ENCODE assay signal across 22 cellular contexts in the genomic region with DNA sequence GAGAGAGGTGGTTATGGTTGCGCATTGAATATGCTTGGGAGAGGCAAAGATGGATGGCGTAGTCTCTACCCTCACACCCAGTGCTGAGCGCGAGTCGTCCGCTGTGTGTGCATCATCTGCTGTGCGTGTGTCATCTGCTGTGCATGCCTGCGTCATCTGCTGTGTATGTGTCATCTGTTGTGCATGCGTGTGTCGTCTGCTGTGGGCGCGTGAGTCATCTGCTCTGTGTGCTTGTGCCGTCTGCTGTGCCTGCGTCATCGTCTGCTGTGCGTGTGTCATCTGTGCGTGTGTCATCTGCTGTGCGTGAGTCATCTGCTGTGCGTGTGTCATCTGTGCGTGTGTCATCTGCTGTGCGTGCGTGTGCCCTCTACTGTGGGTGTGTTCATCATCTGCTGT.
DNase-seq lines count a peak whose midpoint lies in the region; ATAC-seq, FAIRE-seq and TF ChIP-seq lines count a peak whose summit lies in the region.
"Had no signal": no experiment of that assay in that cellular context is flagged by ENCODE, and none has a peak within 500 bp of the region (broad histone marks: within the 10 kb centered on the region; RNA-seq: fewer than 3 reads in every experiment).

No MANE protein-coding gene starts in this region.

- H3K9me3 Mint-ChIP-seq in activated naive CD8-positive, alpha-beta T cell treated with anti-CD3 and anti-CD28 coated beads, Interleukin-2, amount 50 U/mL, for 24 hours, result no peaks in the 10 kb centered on the region
- no peaks in the 10 kb centered on the region for H3K9me3 Mint-ChIP-seq in activated naive CD8-positive, alpha-beta T cell treated with anti-CD3 and anti-CD28 coated beads for 36 hours
- H3K9me3 Mint-ChIP-seq in type B pancreatic cell, result no peaks in the 10 kb centered on the region
- H3K9me3 Mint-ChIP-seq: activated T-helper 1 cell treated with anti-CD3 and anti-CD28 coated beads, Interleukin-12 subunit alpha, Interleukin-12 subunit beta, Interleukin-2, Interleukin-4 antibody, amounts not matched to agents 30 ng/mL and 10 ng/mL and 1 ng/mL, durations not matched to agents 14 hours and 24 hours and 36 hours; stimulated activated naive CD8-positive, alpha-beta T cell treated with anti-CD3 and anti-CD28 coated beads, Interleukin-15, Interleukin-2, amounts not matched to agents 100 ng/mL and 50 ng/mL, for 24 hours; T-cell had no signal

- peaks cover 30% of the 10 kb centered on the region for H3K27me3 Mint-ChIP-seq in activated naive CD8-positive, alpha-beta T cell treated with anti-CD3 and anti-CD28 coated beads, Interleukin-2, amount 50 U/mL, for 24 hours
- H3K27me3 Mint-ChIP-seq in activated naive CD8-positive, alpha-beta T cell treated with anti-CD3 and anti-CD28 coated beads for 36 hours, result peaks cover 44% of the 10 kb centered on the region
- H3K27me3 Mint-ChIP-seq in type B pancreatic cell, result peaks cover 64% of the 10 kb centered on the region

- FAIRE-seq in urothelium cell line (lab: Jason Lieb, UNC), result peak; percentile 35
- FAIRE-seq: TTC549 had no signal

- peaks cover 6% of the 10 kb centered on the region for H3K4me1 ChIP-seq in RWPE2 (ENCODE audit: insufficient read depth, poor library complexity, severe bottlenecking)
- H3K4me1 ChIP-seq in BE2C, result no peaks in the 10 kb centered on the region
- H3K4me1 ChIP-seq: thyroid gland had no signal

- H3K36me3 Mint-ChIP-seq in activated naive CD8-positive, alpha-beta T cell treated with anti-CD3 and anti-CD28 coated beads, Interleukin-2, amount 50 U/mL, for 24 hours (ENCODE audit: low read depth), result no peaks in the 10 kb centered on the region
- no peaks in the 10 kb centered on the region for H3K36me3 Mint-ChIP-seq in activated naive CD8-positive, alpha-beta T cell treated with anti-CD3 and anti-CD28 coated beads for 36 hours
- H3K36me3 Mint-ChIP-seq in type B pancreatic cell, result no peaks in the 10 kb centered on the region
- H3K36me3 Mint-ChIP-seq: activated CD8-positive, alpha-beta memory T cell treated with anti-CD3 and anti-CD28 coated beads, Interleukin-2, amount 10 ng/mL, durations not matched to agents 7 days and 5 days; activated naive CD8-positive, alpha-beta T cell; naive B cell; T-cell had no signal

- H3K27ac ChIP-seq in RWPE2 (ENCODE audit: poor library complexity, severe bottlenecking), result peak overlapping the region; percentile 58
- H3K27ac ChIP-seq: KMS-11, thyroid gland had no signal

- DNase-seq in activated naive CD8-positive, alpha-beta T cell treated with anti-CD3 and anti-CD28 coated beads, Interleukin-2, amount 50 U/mL, for 24 hours, result no peak
- DNase-seq in activated naive CD8-positive, alpha-beta T cell treated with anti-CD3 and anti-CD28 coated beads for 36 hours, result no peak
- peak; percentile 90 for DNase-seq in RWPE2 (ENCODE audit: low spot score)
- DNase-seq in urothelium cell line (ENCODE audit: low spot score), result peak; percentile 41
- no peak for DNase-seq in type B pancreatic cell (ENCODE audit: extremely low spot score, unreplicated experiment)
- no peak for DNase-seq in BE2C
- DNase-seq: activated CD8-positive, alpha-beta memory T cell treated with anti-CD3 and anti-CD28 coated beads, Interleukin-2, amount 10 ng/mL, durations not matched to agents 7 days and 5 days; left cardiac atrium; mesenchymal stem cell; naive B cell; NCI-H187; retina; stimulated activated CD4-positive, alpha-beta T cell treated with anti-CD3 and anti-CD28 coated beads, Interleukin-4, amount 100 ng/mL, for 1 hour; T-cell; thyroid gland had no signal

- no peaks in the 10 kb centered on the region for H3K4me1 Mint-ChIP-seq in activated naive CD8-positive, alpha-beta T cell treated with anti-CD3 and anti-CD28 coated beads, Interleukin-2, amount 50 U/mL, for 24 hours
- no peaks in the 10 kb centered on the region for H3K4me1 Mint-ChIP-seq in activated naive CD8-positive, alpha-beta T cell treated with anti-CD3 and anti-CD28 coated beads for 36 hours
- H3K4me1 Mint-ChIP-seq in type B pancreatic cell (ENCODE audit: unreplicated experiment), result peaks cover 9% of the 10 kb centered on the region
- H3K4me1 Mint-ChIP-seq: activated CD8-positive, alpha-beta memory T cell treated with anti-CD3 and anti-CD28 coated beads, Interleukin-2, amount 10 ng/mL, durations not matched to agents 7 days and 5 days; T-cell had no signal

- H3K27ac Mint-ChIP-seq in activated naive CD8-positive, alpha-beta T cell treated with anti-CD3 and anti-CD28 coated beads, Interleukin-2, amount 50 U/mL, for 24 hours, result no peak overlapping the region
- H3K27ac Mint-ChIP-seq in activated naive CD8-positive, alpha-beta T cell treated with anti-CD3 and anti-CD28 coated beads for 36 hours, result no peak overlapping the region
- no peak overlapping the region for H3K27ac Mint-ChIP-seq in type B pancreatic cell
- H3K27ac Mint-ChIP-seq: activated CD8-positive, alpha-beta memory T cell treated with anti-CD3 and anti-CD28 coated beads, Interleukin-2, amount 10 ng/mL, durations not matched to agents 7 days and 5 days; activated naive CD8-positive, alpha-beta T cell; activated T-helper 1 cell treated with anti-CD3 and anti-CD28 coated beads, Interleukin-12 subunit alpha, Interleukin-12 subunit beta, Interleukin-2, Interleukin-4 antibody, amounts not matched to agents 30 ng/mL and 10 ng/mL and 1 ng/mL, durations not matched to agents 14 hours and 24 hours and 36 hours; naive B cell; stimulated activated naive CD8-positive, alpha-beta T cell treated with anti-CD3 and anti-CD28 coated beads, Interleukin-15, Interleukin-2, amounts not matched to agents 100 ng/mL and 50 ng/mL, for 24 hours; T-cell had no signal

- H3K27me3 ChIP-seq in RWPE2 (ENCODE audit: insufficient read depth, poor library complexity, severe bottlenecking) (no peaks in the 10 kb centered on the region), BE2C (peaks cover 58% of the 10 kb centered on the region)
- H3K27me3 ChIP-seq: thyroid gland had no signal

- H3K4me3 Mint-ChIP-seq in activated naive CD8-positive, alpha-beta T cell treated with anti-CD3 and anti-CD28 coated beads, Interleukin-2, amount 50 U/mL, for 24 hours, result no peak overlapping the region
- H3K4me3 Mint-ChIP-seq in activated naive CD8-positive, alpha-beta T cell treated with anti-CD3 and anti-CD28 coated beads for 36 hours, result no peak overlapping the region
- no peak overlapping the region for H3K4me3 Mint-ChIP-seq in type B pancreatic cell
- H3K4me3 Mint-ChIP-seq: activated CD8-positive, alpha-beta memory T cell treated with anti-CD3 and anti-CD28 coated beads, Interleukin-2, amount 10 ng/mL, durations not matched to agents 7 days and 5 days; activated naive CD8-positive, alpha-beta T cell; activated T-helper 1 cell treated with anti-CD3 and anti-CD28 coated beads, Interleukin-12 subunit alpha, Interleukin-12 subunit beta, Interleukin-2, Interleukin-4 antibody, amounts not matched to agents 30 ng/mL and 10 ng/mL and 1 ng/mL, durations not matched to agents 14 hours and 24 hours and 36 hours; stimulated activated naive CD8-positive, alpha-beta T cell treated with anti-CD3 and anti-CD28 coated beads, Interleukin-15, Interleukin-2, amounts not matched to agents 100 ng/mL and 50 ng/mL, for 24 hours; T-cell had no signal

- no peaks in the 10 kb centered on the region for H3K36me3 ChIP-seq in RWPE2 (ENCODE audit: low read depth)
- H3K36me3 ChIP-seq in BE2C, result no peaks in the 10 kb centered on the region
- H3K36me3 ChIP-seq: thyroid gland had no signal

- no peak for TF ChIP-seq CTCF in RWPE2 (IDR thresholded peaks at IDR 0.05; ENCODE audit: poor library complexity, severe bottlenecking)
- no peak for TF ChIP-seq CTCF in type B pancreatic cell (conservative IDR thresholded peaks at IDR 0.05)
- no peak for TF ChIP-seq CTCF in BE2C (IDR thresholded peaks at IDR 0.05; ENCODE audit: low read depth, low read length)

- H3K4me3 ChIP-seq in RWPE2 (ENCODE audit: severe bottlenecking) (no peak overlapping the region), BE2C (ENCODE audit: low read depth, low read length) (no peak overlapping the region)
- H3K4me3 ChIP-seq: thyroid gland had no signal

- ATAC-seq in activated naive CD8-positive, alpha-beta T cell treated with anti-CD3 and anti-CD28 coated beads, Interleukin-2, amount 50 U/mL, for 24 hours, result peak; percentile 61
- ATAC-seq in RWPE2 (ENCODE audit: low read depth) (peak; percentile 59), esophagus mucosa (peak; percentile 70), GM19467 (IDR thresholded peaks at IDR 0.05; ENCODE audit: unreplicated experiment) (no peak)
- ATAC-seq: activated CD8-positive, alpha-beta memory T cell treated with anti-CD3 and anti-CD28 coated beads, Interleukin-2, amount 10 ng/mL, durations not matched to agents 7 days and 5 days; left cardiac atrium had no signal

- H3K9me3 ChIP-seq in RWPE2 (ENCODE audit: severe bottlenecking) (no peaks in the 10 kb centered on the region), BE2C (no peaks in the 10 kb centered on the region)
- H3K9me3 ChIP-seq: thyroid gland had no signal

Comparison
In these comparisons a context has a peak if more than half of its experiments do, and no peak if none do; other contexts are left out.
1. DNase-seq: peak in RWPE2 (single experiment) and urothelium cell line (single experiment); none in activated naive CD8-positive, alpha-beta T cell treated with anti-CD3 and anti-CD28 coated beads, Interleukin-2, amount 50 U/mL, for 24 hours (single experiment), activated naive CD8-positive, alpha-beta T cell treated with anti-CD3 and anti-CD28 coated beads for 36 hours (single experiment), type B pancreatic cell (single experiment) and BE2C (single experiment).